22 cellular contexts compared by ENCODE assay signal in the genomic region with DNA sequence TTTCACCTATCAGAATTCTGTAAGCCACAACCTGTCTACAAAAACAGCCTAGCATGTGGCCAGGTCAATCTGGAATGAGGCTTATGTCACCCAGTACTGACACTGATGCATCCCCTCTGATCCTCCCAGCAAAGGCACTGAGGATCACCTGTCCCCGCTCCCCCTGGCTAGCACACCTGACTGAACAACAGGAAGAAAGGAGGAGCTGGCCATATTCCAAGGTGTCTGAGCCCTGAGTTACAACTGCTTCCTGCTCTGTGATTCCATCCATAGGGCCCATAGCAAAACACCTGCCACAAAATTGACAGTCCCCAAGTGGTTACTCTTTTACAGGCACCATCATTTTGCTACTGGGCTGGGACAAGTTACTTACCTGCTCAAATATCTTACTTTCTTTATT.
DNase-seq lines count a peak whose midpoint lies in the region; ATAC-seq, FAIRE-seq and TF ChIP-seq lines count a peak whose summit lies in the region.
"Had no signal": no experiment of that assay in that cellular context is flagged by ENCODE, and none has a peak within 500 bp of the region (broad histone marks: within the 10 kb centered on the region; RNA-seq: fewer than 3 reads in every experiment).

No MANE protein-coding gene starts in this region.

- peak; percentile 71 for ATAC-seq in mucosa of descending colon
- ATAC-seq in HepG2 = no peak
- no peak for ATAC-seq in GM21447 (IDR thresholded peaks at IDR 0.05; ENCODE audit: unreplicated experiment)
- ATAC-seq: T-helper 17 cell had no signal

- CTCF ChIA-PET in HepG2 (lab: Yijun Ruan, JAX; ENCODE audit: low intra/inter-chr PET ratio, low total read pairs) = no interaction called here

- TF ChIP-seq POLR2A in HepG2 (IDR thresholded peaks at IDR 0.05; ENCODE audit: insufficient read depth in 1 of 2, low read depth in 2 of 2, low read length in 2 of 2) = no peak

- H3K4me1 ChIP-seq in mucosa of descending colon (ENCODE audit: low read depth) (no peaks in the 10 kb centered on the region), HepG2 (ENCODE audit: insufficient read depth, low read length) (no peaks in the 10 kb centered on the region)
- H3K4me1 ChIP-seq: SJCRH30 had no signal

- H3K9me3 ChIP-seq in mucosa of descending colon = no peaks in the 10 kb centered on the region
- no peaks in the 10 kb centered on the region for H3K9me3 ChIP-seq in HepG2 (ENCODE audit: low read length)
- H3K9me3 ChIP-seq: SJCRH30 had no signal

- TF ChIP-seq RAD21 in HepG2 (CRISPR knock-in tag; IDR thresholded peaks at IDR 0.05) = no peak

- H3K4me3 ChIP-seq in mucosa of descending colon = no peak overlapping the region
- no peak overlapping the region for H3K4me3 ChIP-seq in HepG2 (replicated peaks in 1 of 3; ENCODE audit: insufficient read depth in 1 of 3, low read depth in 2 of 3, low read length in 3 of 3)
- H3K4me3 ChIP-seq: SJCRH30, skin epidermis had no signal

- no peak overlapping the region for H3K9ac ChIP-seq in HepG2 (ENCODE audit: insufficient read depth, low read depth, low read length)
- H3K9ac ChIP-seq: KMS-11 had no signal

- intact Hi-C loops in mucosa of descending colon (cut with DNase I, micrococcal nuclease) (no loop called here), HepG2 (cut with micrococcal nuclease; ENCODE audit: unreplicated experiment) (no loop called here)

- no peaks in the 10 kb centered on the region for H3K79me2 ChIP-seq in HepG2 (ENCODE audit: insufficient read depth, low read length)

- H3K36me3 ChIP-seq in mucosa of descending colon (ENCODE audit: low read depth) (no peaks in the 10 kb centered on the region), HepG2 (replicated peaks in 1 of 2; ENCODE audit: control insufficient read depth in 1 of 2, insufficient read depth in 2 of 2, low read length in 2 of 2) (no peaks in the 10 kb centered on the region)
- H3K36me3 ChIP-seq: SJCRH30 had no signal

- DNase-seq in COR-L47 (lab: John Stamatoyannopoulos, UW) = peak; percentile 79
- DNase-seq in NCI-H187 (lab: John Stamatoyannopoulos, UW) = peak; percentile 6 to 34
- DNase-seq in NCI-H345 treated with DMSO at 0.1 percent for 48 hours (lab: John Stamatoyannopoulos, UW; ENCODE audit: unreplicated experiment) = peak; percentile 84
- peak in 2 of 3 donors; percentile 19 to 57 for DNase-seq in mucosa of descending colon
- no peak for DNase-seq in GM20000 (ENCODE audit: low spot score)
- DNase-seq in AG08396 (ENCODE audit: low spot score) = no peak
- DNase-seq in HepG2 (ENCODE audit: low spot score) = no peak
- DNase-seq: activated CD4-positive, alpha-beta memory T cell treated with anti-CD3 and anti-CD28 coated beads, Interleukin-2, amount 10 ng/mL, durations not matched to agents 7 days and 5 days; activated naive CD4-positive, alpha-beta T cell treated with anti-CD3 and anti-CD28 coated beads, Interleukin-2, amount 10 ng/mL, durations not matched to agents 7 days and 5 days; activated T-cell treated with anti-CD3 and anti-CD28 coated beads, Interleukin-2, amount 50 U/mL, for 1 hour; anterior cingulate cortex; CD4-positive, CD25-positive, alpha-beta regulatory T cell; effector memory CD4-positive, alpha-beta T cell; NCI-H526 treated with DMSO at 0.1 percent for 48 hours; nephron progenitor cell; SJCRH30; stimulated activated CD4-positive, alpha-beta T cell treated with anti-CD3 and anti-CD28 coated beads, Interleukin-4, amount 100 ng/mL, for 1 hour; T-helper 17 cell had no signal

- no peak for TF ChIP-seq EP300 in HepG2 (IDR thresholded peaks at IDR 0.05; ENCODE audit: low read depth in 2 of 2, low read length in 2 of 2)
- no peak for TF ChIP-seq EP300 in HepG2 (CRISPR knock-in tag; IDR thresholded peaks at IDR 0.05; ENCODE audit: borderline replicate concordance)

- H2AFZ ChIP-seq in HepG2 (ENCODE audit: low read length) = no peak overlapping the region

- H3K4me2 ChIP-seq in HepG2 (ENCODE audit: low read depth, low read length) = no peak overlapping the region
- H3K4me2 ChIP-seq: KMS-11 had no signal

- in situ Hi-C loops in HepG2 (cut with HindIII; ENCODE audit: extremely low pct_ligation_motif_present, low pct_unique_long_range_greater_than_20kb) = no loop called here

- BruUV-seq in HepG2 (replicated peaks; lab: Mats Ljungman, UMichigan) = no TSS peak

- FAIRE-seq in HepG2 (lab: Jason Lieb, UNC) = no peak
- FAIRE-seq: urothelium cell line had no signal

- POLR2A ChIA-PET in HepG2 (lab: Yijun Ruan, JAX) = no interaction called here

- WGBS in HepG2 (ENCODE audit: low lambda C conversion rate) = no CpG with 5 or more reads among the region's 1 CpG

- H3K27me3 ChIP-seq in HepG2 (ENCODE audit: control insufficient read depth in 1 of 2, insufficient read depth in 2 of 2, low read length in 2 of 2) = no peaks in the 10 kb centered on the region
- H3K27me3 ChIP-seq: SJCRH30 had no signal

- H3K27ac ChIP-seq in HepG2 (ENCODE audit: extremely low read length, insufficient read depth, low read length) = no peak overlapping the region
- H3K27ac ChIP-seq: KMS-11, SJCRH30, skin epidermis had no signal

- TF ChIP-seq CTCF in mucosa of descending colon (IDR thresholded peaks at IDR 0.05) (no peak), GM20000 (IDR thresholded peaks at IDR 0.05; ENCODE audit: extremely low read depth, missing control alignments) (no peak), HepG2 (CRISPR knock-in tag; IDR thresholded peaks at IDR 0.05) (no peak)

- H4K20me1 ChIP-seq in HepG2 (ENCODE audit: insufficient read depth, low read length) = no peaks in the 10 kb centered on the region

TF ChIP-seq in HepG2, 621 proteins besides CTCF, POLR2A, EP300 and RAD21:
- no peak for TF ChIP-seq IRX3 (CRISPR knock-in tag; IDR thresholded peaks at IDR 0.05; ENCODE audit: borderline replicate concordance, low read depth)
- no peak for TF ChIP-seq TBL1XR1 (IDR thresholded peaks at IDR 0.05; ENCODE audit: borderline replicate concordance, low read length, partially characterized antibody)
- TF ChIP-seq TOPORS (CRISPR knock-in tag; IDR thresholded peaks at IDR 0.05) = no peak
- TF ChIP-seq PCBP1 (IDR thresholded peaks at IDR 0.05; ENCODE audit: borderline replicate concordance, low read depth, low read length) = no peak
- no peak for TF ChIP-seq ARNT (IDR thresholded peaks at IDR 0.05)
- TF ChIP-seq ZNF331 (CRISPR knock-in tag; IDR thresholded peaks at IDR 0.05) = no peak
- no peak for TF ChIP-seq ZNF605 (CRISPR knock-in tag; IDR thresholded peaks at IDR 0.05)
- TF ChIP-seq, protein P1, sequence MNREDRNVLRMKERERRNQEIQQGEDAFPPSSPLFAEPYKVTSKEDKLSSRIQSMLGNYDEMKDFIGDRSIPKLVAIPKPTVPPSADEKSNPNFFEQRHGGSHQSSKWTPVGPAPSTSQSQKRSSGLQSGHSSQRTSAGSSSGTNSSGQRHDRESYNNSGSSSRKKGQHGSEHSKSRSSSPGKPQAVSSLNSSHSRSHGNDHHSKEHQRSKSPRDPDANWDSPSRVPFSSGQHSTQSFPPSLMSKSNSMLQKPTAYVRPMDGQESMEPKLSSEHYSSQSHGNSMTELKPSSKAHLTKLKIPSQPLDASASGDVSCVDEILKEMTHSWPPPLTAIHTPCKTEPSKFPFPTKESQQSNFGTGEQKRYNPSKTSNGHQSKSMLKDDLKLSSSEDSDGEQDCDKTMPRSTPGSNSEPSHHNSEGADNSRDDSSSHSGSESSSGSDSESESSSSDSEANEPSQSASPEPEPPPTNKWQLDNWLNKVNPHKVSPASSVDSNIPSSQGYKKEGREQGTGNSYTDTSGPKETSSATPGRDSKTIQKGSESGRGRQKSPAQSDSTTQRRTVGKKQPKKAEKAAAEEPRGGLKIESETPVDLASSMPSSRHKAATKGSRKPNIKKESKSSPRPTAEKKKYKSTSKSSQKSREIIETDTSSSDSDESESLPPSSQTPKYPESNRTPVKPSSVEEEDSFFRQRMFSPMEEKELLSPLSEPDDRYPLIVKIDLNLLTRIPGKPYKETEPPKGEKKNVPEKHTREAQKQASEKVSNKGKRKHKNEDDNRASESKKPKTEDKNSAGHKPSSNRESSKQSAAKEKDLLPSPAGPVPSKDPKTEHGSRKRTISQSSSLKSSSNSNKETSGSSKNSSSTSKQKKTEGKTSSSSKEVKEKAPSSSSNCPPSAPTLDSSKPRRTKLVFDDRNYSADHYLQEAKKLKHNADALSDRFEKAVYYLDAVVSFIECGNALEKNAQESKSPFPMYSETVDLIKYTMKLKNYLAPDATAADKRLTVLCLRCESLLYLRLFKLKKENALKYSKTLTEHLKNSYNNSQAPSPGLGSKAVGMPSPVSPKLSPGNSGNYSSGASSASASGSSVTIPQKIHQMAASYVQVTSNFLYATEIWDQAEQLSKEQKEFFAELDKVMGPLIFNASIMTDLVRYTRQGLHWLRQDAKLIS (CRISPR knock-in tag; IDR thresholded peaks at IDR 0.05) = no peak
- TF ChIP-seq, protein P2, sequence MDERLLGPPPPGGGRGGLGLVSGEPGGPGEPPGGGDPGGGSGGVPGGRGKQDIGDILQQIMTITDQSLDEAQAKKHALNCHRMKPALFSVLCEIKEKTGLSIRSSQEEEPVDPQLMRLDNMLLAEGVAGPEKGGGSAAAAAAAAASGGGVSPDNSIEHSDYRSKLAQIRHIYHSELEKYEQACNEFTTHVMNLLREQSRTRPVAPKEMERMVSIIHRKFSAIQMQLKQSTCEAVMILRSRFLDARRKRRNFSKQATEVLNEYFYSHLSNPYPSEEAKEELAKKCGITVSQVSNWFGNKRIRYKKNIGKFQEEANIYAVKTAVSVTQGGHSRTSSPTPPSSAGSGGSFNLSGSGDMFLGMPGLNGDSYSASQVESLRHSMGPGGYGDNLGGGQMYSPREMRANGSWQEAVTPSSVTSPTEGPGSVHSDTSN (CRISPR knock-in tag; IDR thresholded peaks at IDR 0.05) = no peak
- TF ChIP-seq ZNF543 (CRISPR knock-in tag; IDR thresholded peaks at IDR 0.05) = no peak
- no peak for TF ChIP-seq NR2F2 (IDR thresholded peaks at IDR 0.05; ENCODE audit: borderline replicate concordance, low read depth)
- TF ChIP-seq ZNF768 (CRISPR knock-in tag; IDR thresholded peaks at IDR 0.05) = no peak
- no peak for TF ChIP-seq ZNF326 (CRISPR knock-in tag; IDR thresholded peaks at IDR 0.05; ENCODE audit: borderline replicate concordance)
- TF ChIP-seq DNMT3B (CRISPR knock-in tag; conservative IDR thresholded peaks at IDR 0.05) = no peak
- TF ChIP-seq MEIS2 (CRISPR knock-in tag; IDR thresholded peaks at IDR 0.05) = no peak
- TF ChIP-seq ZNF383 (CRISPR knock-in tag; IDR thresholded peaks at IDR 0.05; ENCODE audit: borderline replicate concordance) = no peak
- TF ChIP-seq ELF1 (CRISPR knock-in tag; IDR thresholded peaks at IDR 0.05) = no peak
- no peak for TF ChIP-seq WIZ (CRISPR knock-in tag; IDR thresholded peaks at IDR 0.05)

Comparison
In these comparisons a context has a peak if more than half of its experiments do, and no peak if none do; other contexts are left out.
1. DNase-seq: peak in COR-L47 (single experiment), NCI-H187 (2 of 2), NCI-H345 treated with DMSO at 0.1 percent for 48 hours (single experiment) and mucosa of descending colon (2 of 3); none in GM20000 (single experiment), AG08396 (single experiment) and HepG2 (single experiment).